In the genomic region with DNA sequence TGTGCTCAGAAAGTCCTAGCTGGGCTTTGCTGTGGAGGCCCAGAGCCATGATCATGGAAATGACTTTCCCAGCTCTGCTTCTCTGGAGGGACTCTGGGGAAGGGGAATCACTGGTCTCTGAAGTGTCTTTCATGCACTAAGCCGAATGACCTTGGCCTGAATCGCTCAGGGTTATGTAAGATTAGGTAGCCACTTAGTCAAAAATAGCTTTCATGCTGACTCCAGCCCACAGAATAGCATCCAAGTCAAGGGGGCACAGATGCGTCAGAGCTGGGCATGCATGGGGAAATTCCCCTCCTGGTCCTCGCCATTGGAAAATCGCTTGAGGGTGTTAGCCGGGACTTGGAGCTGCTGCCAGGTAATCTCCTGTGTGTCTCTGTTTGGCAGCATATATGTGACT, we compare ENCODE assay signal across 16 cellular contexts. TPM values are rescaled to one million over a fixed set of nuclear protein-coding genes. Genes with fewer than 3 reads are reported as not detected.
DNase-seq lines count a peak whose midpoint lies in the region; ATAC-seq, FAIRE-seq and TF ChIP-seq lines count a peak whose summit lies in the region.
"Had no signal": no experiment of that assay in that cellular context is flagged by ENCODE, and none has a peak within 500 bp of the region (broad histone marks: within the 10 kb centered on the region; RNA-seq: fewer than 3 reads in every experiment).

No MANE protein-coding gene starts in this region.

- H3K27me3 Mint-ChIP-seq in WTC11 (ENCODE audit: low read depth) = no peaks in the 10 kb centered on the region

- intact Hi-C loops in heart left ventricle (cut with DNase I) (loop anchor here in 4 of 10 donors (1.0 to 5.0 kb wide), 3 partner anchors 33 to 36 kb away; no protein-coding TSS in a partner anchor), HepG2 (cut with micrococcal nuclease; ENCODE audit: unreplicated experiment) (no loop called here)

- TF ChIP-seq EP300 in HepG2 (IDR thresholded peaks at IDR 0.05; ENCODE audit: low read depth in 2 of 2, low read length in 2 of 2) = no peak
- no peak for TF ChIP-seq EP300 in HepG2 (CRISPR knock-in tag; IDR thresholded peaks at IDR 0.05; ENCODE audit: borderline replicate concordance)

- BruUV-seq in HepG2 (replicated peaks; lab: Mats Ljungman, UMichigan) = no TSS peak

- H3K9ac ChIP-seq in HepG2 (ENCODE audit: insufficient read depth, low read depth, low read length) = no peak overlapping the region

- TF ChIP-seq RAD21 in HepG2 (CRISPR knock-in tag; IDR thresholded peaks at IDR 0.05) = no peak

- no peaks in the 10 kb centered on the region for H3K9me3 ChIP-seq in heart left ventricle
- H3K9me3 ChIP-seq in HepG2 (ENCODE audit: low read length) = no peaks in the 10 kb centered on the region

- DNase-seq in Daoy (ENCODE audit: low read depth) (peak; percentile 77), RPMI7951 (ENCODE audit: low read depth) (peak; percentile 68), heart left ventricle (peak; percentile 67 to 87 (median 78)), HepG2 (ENCODE audit: low spot score) (peak; percentile 46), NCI-H2171 treated with DMSO at 0.1 percent for 48 hours (lab: John Stamatoyannopoulos, UW) (no peak), WTC11 (ENCODE audit: low spot score) (no peak)
- DNase-seq in activated effector memory CD4-positive, alpha-beta T cell treated with Interleukin-2 at 50 U/mL for 16 hours = no peak
- DNase-seq: HCEC 1CT, KBM-7, NCI-H1436, NCI-H2029 treated with DMSO at 0.1 percent for 48 hours, NCI-H510A treated with DMSO at 0.1 percent for 48 hours, NCI-H82, PC-3 had no signal

- 42 to 65% (median 49%) methylated on average over 6 of the region's 6 CpGs for WGBS in heart left ventricle, 4 donors
- WGBS in HepG2 (ENCODE audit: low lambda C conversion rate) = 41% methylated on average over 4 of the region's 6 CpGs

- ATAC-seq in heart left ventricle (peak; percentile 93 to 96 (median 96)), HepG2 (peak; percentile 68), WTC11 (no peak)

- no peaks in the 10 kb centered on the region for H3K4me1 Mint-ChIP-seq in WTC11

- H3K4me2 ChIP-seq in HepG2 (ENCODE audit: low read depth, low read length) = no peak overlapping the region

- in situ Hi-C loops in HepG2 (cut with HindIII; ENCODE audit: extremely low pct_ligation_motif_present, low pct_unique_long_range_greater_than_20kb) = no loop called here

- no peaks in the 10 kb centered on the region for H3K36me3 Mint-ChIP-seq in WTC11
- H3K36me3 Mint-ChIP-seq: CD14-positive monocyte had no signal

- H3K4me1 ChIP-seq in heart left ventricle = peaks cover 0 to 27% (median 8%) of the 10 kb centered on the region in 12 donors
- peaks cover 14% of the 10 kb centered on the region for H3K4me1 ChIP-seq in HepG2 (ENCODE audit: insufficient read depth, low read length)

- no peak overlapping the region for H3K27ac Mint-ChIP-seq in WTC11
- H3K27ac Mint-ChIP-seq: CD14-positive monocyte had no signal

- no peaks in the 10 kb centered on the region for H3K36me3 ChIP-seq in heart left ventricle
- H3K36me3 ChIP-seq in HepG2 (replicated peaks in 1 of 2; ENCODE audit: control insufficient read depth in 1 of 2, insufficient read depth in 2 of 2, low read length in 2 of 2) = no peaks in the 10 kb centered on the region

- no peaks in the 10 kb centered on the region for H4K20me1 ChIP-seq in HepG2 (ENCODE audit: insufficient read depth, low read length)

- CTCF ChIA-PET in HepG2 (lab: Yijun Ruan, JAX; ENCODE audit: low intra/inter-chr PET ratio, low total read pairs) (no interaction called here), WTC11 (lab: Charles Lee) (interaction anchor here (0.7 to 2.7 kb wide), 2 partner anchors 27 to 72 kb away, joined by 3 to 9 read pairs; no protein-coding TSS in a partner anchor)

- FAIRE-seq in HepG2 (lab: Jason Lieb, UNC) = no peak
- FAIRE-seq: GM19239 had no signal

- no peak for TF ChIP-seq CTCF in heart left ventricle (IDR thresholded peaks at IDR 0.05)
- no peak for TF ChIP-seq CTCF in HepG2 (CRISPR knock-in tag; IDR thresholded peaks at IDR 0.05)
- TF ChIP-seq CTCF in WTC11 (IDR thresholded peaks at IDR 0.05) = no peak

- H3K4me3 Mint-ChIP-seq in WTC11 = no peak overlapping the region
- H3K4me3 Mint-ChIP-seq: CD14-positive monocyte had no signal

- H3K27ac ChIP-seq in heart left ventricle = peak overlapping the region; percentile 22 to 94 (median 82)
- no peak overlapping the region for H3K27ac ChIP-seq in HepG2 (ENCODE audit: extremely low read length, insufficient read depth, low read length)

- POLR2A ChIA-PET in HepG2 (lab: Yijun Ruan, JAX) (no interaction called here), WTC11 (lab: Charles Lee) (no interaction called here)

- H3K27me3 ChIP-seq in heart left ventricle (no peaks in the 10 kb centered on the region), HepG2 (ENCODE audit: control insufficient read depth in 1 of 2, insufficient read depth in 2 of 2, low read length in 2 of 2) (peaks cover 0 to 6% of the 10 kb centered on the region in 2 experiments; a peak in 3 of 5 replicates)

- TF ChIP-seq POLR2A in heart left ventricle (IDR thresholded peaks at IDR 0.05) (no peak), HepG2 (IDR thresholded peaks at IDR 0.05; ENCODE audit: insufficient read depth in 1 of 2, low read depth in 2 of 2, low read length in 2 of 2) (no peak)

- H3K79me2 ChIP-seq in HepG2 (ENCODE audit: insufficient read depth, low read length) = no peaks in the 10 kb centered on the region

- peak overlapping the region in 5 of 12 donors; percentile 9 to 28 (median 19) for H3K4me3 ChIP-seq in heart left ventricle
- H3K4me3 ChIP-seq in HepG2 (replicated peaks in 1 of 3; ENCODE audit: insufficient read depth in 1 of 3, low read depth in 2 of 3, low read length in 3 of 3) = no peak overlapping the region

- no peak overlapping the region for H2AFZ ChIP-seq in HepG2 (ENCODE audit: low read length)

- H3K9me3 Mint-ChIP-seq in WTC11 = no peaks in the 10 kb centered on the region
- H3K9me3 Mint-ChIP-seq: CD14-positive monocyte had no signal

TF ChIP-seq in HepG2, 621 proteins besides CTCF, POLR2A, EP300 and RAD21 (continues in another document):
- TF ChIP-seq, protein P1, sequence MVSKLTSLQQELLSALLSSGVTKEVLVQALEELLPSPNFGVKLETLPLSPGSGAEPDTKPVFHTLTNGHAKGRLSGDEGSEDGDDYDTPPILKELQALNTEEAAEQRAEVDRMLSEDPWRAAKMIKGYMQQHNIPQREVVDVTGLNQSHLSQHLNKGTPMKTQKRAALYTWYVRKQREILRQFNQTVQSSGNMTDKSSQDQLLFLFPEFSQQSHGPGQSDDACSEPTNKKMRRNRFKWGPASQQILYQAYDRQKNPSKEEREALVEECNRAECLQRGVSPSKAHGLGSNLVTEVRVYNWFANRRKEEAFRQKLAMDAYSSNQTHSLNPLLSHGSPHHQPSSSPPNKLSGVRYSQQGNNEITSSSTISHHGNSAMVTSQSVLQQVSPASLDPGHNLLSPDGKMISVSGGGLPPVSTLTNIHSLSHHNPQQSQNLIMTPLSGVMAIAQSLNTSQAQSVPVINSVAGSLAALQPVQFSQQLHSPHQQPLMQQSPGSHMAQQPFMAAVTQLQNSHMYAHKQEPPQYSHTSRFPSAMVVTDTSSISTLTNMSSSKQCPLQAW (CRISPR knock-in tag; IDR thresholded peaks at IDR 0.05) = no peak
- TF ChIP-seq SP2 (CRISPR knock-in tag; IDR thresholded peaks at IDR 0.05) = no peak
- TF ChIP-seq REXO4 (CRISPR knock-in tag; IDR thresholded peaks at IDR 0.05; ENCODE audit: borderline replicate concordance) = no peak

TF ChIP-seq in WTC11, 78 proteins besides CTCF, POLR2A, EP300 and RAD21 (continues in another document):
- no peak for TF ChIP-seq MLX (CRISPR knock-in tag; IDR thresholded peaks at IDR 0.05)
- TF ChIP-seq RELA (CRISPR knock-in tag; IDR thresholded peaks at IDR 0.05; ENCODE audit: borderline replicate concordance) = no peak
- no peak for TF ChIP-seq CREB1 (CRISPR knock-in tag; IDR thresholded peaks at IDR 0.05)
- TF ChIP-seq ZNF219 (CRISPR knock-in tag; IDR thresholded peaks at IDR 0.05; ENCODE audit: borderline replicate concordance) = no peak
- no peak for TF ChIP-seq JUN (CRISPR knock-in tag; IDR thresholded peaks at IDR 0.05)

RNA-seq across cellular contexts. Expression of gene PPARGC1B, which starts 36.1 kb away (rescaled TPM):
- 0.97 and 2.1 TPM in 2 replicates for total RNA-seq in Daoy (2014; rRNA removed; shearing (Covaris generic))
- total RNA-seq in RPMI7951 (2014; rRNA removed; shearing (Covaris generic)) = 0.36 and 0.49 TPM in 2 replicates
- total RNA-seq in heart left ventricle (10 to 100 TPM; 17.8 to 34.3 (median 24.4) TPM), HepG2 (2016; rRNA removed; fragmentation: Illumina TruSeq; extraction: Trizol) (0.73 and 1.1 TPM in 2 replicates), WTC11 (2021) (10.9 to 15.8 TPM (median 11.0 TPM) in 3 replicates)
- polyA plus RNA-seq in heart left ventricle (10 to 100 TPM in 1 of 2 donors, 1 to 10 TPM in 1; 5.0 to 12.8 TPM), HepG2 (2011; rRNA removed) (0.13 and 0.24 TPM in 2 replicates)
- 0.30 and 0.35 TPM in 2 replicates for total RNA-seq in HepG2 (2016; cell fraction: cytosol; rRNA removed; fragmentation: Illumina TruSeq; extraction: Trizol; ENCODE audit: low read depth)
- 0.76 and 0.92 TPM in 2 replicates for total RNA-seq in HepG2 (2016; cell fraction: insoluble cytoplasmic fraction; rRNA removed; fragmentation: Illumina TruSeq; extraction: Trizol)
- 0.41 and 0.49 TPM in 2 replicates for total RNA-seq in HepG2 (2016; cell fraction: membrane; rRNA removed; fragmentation: Illumina TruSeq; extraction: Trizol)
- total RNA-seq in HepG2 (2016; cell fraction: nucleus; rRNA removed; fragmentation: Illumina TruSeq; extraction: Trizol) = 1.4 and 2.4 TPM in 2 replicates
- polyA plus RNA-seq in HepG2 (2011; cell fraction: cytosol; rRNA removed) = 0.11 and 0.12 TPM in 2 replicates
- polyA plus RNA-seq in HepG2 (2011; cell fraction: nucleus; rRNA removed) = 1.3 and 1.4 TPM in 2 replicates
- 0.12 and 0.28 TPM in 2 replicates for polyA plus RNA-seq in HepG2 (2012)
- polyA plus RNA-seq in HepG2 (2016; cell fraction: cytosol; fragmentation: Illumina TruSeq; extraction: Trizol; ENCODE audit: low read depth) = 0.07 and 0.09 TPM in 2 replicates
- 0.50 and 0.53 TPM in 2 replicates for polyA plus RNA-seq in HepG2 (2016; cell fraction: insoluble cytoplasmic fraction; fragmentation: Illumina TruSeq; extraction: Trizol; ENCODE audit: low read depth)
- 0.06 and 0.14 TPM in 2 replicates for polyA plus RNA-seq in HepG2 (2016; cell fraction: membrane; fragmentation: Illumina TruSeq; extraction: Trizol; ENCODE audit: low read depth)
- polyA plus RNA-seq in HepG2 (2016; cell fraction: nucleus; fragmentation: Illumina TruSeq; extraction: Trizol; ENCODE audit: insufficient read depth, low read depth) = 1.8 and 2.1 TPM in 2 replicates
- 0.78 and 4.8 TPM in 2 replicates for polyA minus RNA-seq in HepG2 (2011; rRNA and poly(A)+ RNA removed; ENCODE audit: low replicate concordance)
- polyA minus RNA-seq in HepG2 (2011; cell fraction: cytosol; rRNA and poly(A)+ RNA removed) = 0.35 and 0.40 TPM in 2 replicates
- 0.90 and 1.1 TPM in 2 replicates for polyA minus RNA-seq in HepG2 (2011; cell fraction: nucleus; rRNA and poly(A)+ RNA removed)

Comparison
In these comparisons a context has a peak if more than half of its experiments do, and no peak if none do; other contexts are left out.
1. DNase-seq: peak in Daoy (single experiment), RPMI7951 (single experiment), heart left ventricle (5 of 5) and HepG2 (single experiment); none in activated effector memory CD4-positive, alpha-beta T cell treated with Interleukin-2 at 50 U/mL for 16 hours (single experiment), NCI-H2171 treated with DMSO at 0.1 percent for 48 hours (single experiment) and WTC11 (single experiment).